In the genomic region with DNA sequence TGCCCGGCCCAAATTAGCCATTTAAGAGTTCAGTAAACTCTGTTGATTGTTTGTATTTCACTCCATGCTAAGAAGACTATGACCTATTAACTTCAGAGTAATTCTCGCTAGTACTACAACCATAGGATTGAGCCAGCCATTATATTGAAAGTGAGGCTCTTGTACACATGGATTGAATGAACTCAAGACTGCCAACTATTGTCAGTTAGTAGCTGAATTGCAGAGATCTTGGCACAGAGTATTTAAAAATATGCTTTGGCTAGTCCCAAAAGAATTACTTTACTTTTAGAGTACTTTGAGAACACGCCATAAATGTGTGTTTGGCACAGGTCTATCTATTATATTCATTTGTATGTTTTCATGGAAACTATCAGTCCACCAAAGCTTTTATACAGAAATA, we compare ENCODE assay signal across 17 cellular contexts.
DNase-seq lines count a peak whose midpoint lies in the region; ATAC-seq and TF ChIP-seq lines count a peak whose summit lies in the region.
"Had no signal": no experiment of that assay in that cellular context is flagged by ENCODE, and none has a peak within 500 bp of the region (broad histone marks: within the 10 kb centered on the region; RNA-seq: fewer than 3 reads in every experiment).

No MANE protein-coding gene starts in this region.

- H3K27me3 ChIP-seq in HCT116 (ENCODE audit: insufficient read depth, low read length) (no peaks in the 10 kb centered on the region), skeletal muscle satellite cell (ENCODE audit: control insufficient read depth, insufficient read depth, low read length) (no peaks in the 10 kb centered on the region)
- H3K27me3 ChIP-seq: colonic mucosa had no signal

- H3K9me2 ChIP-seq in HCT116 (ENCODE audit: insufficient read depth): no peaks in the 10 kb centered on the region

- ATAC-seq in HCT116 (no peak), SK-N-SH treated with all-trans-retinoic acid at 6 μM for 48 hours (peak; percentile 66)
- ATAC-seq: activated T-cell treated with anti-CD3 and anti-CD28 coated beads, Interleukin-2, amount 50 U/mL, for 4 hours had no signal

- POLR2A ChIA-PET in HCT116 (lab: Charles Lee): no interaction called here

- no peak for TF ChIP-seq POLR2A in HCT116 (IDR thresholded peaks at IDR 0.05; ENCODE audit: borderline replicate concordance, extremely low read depth, insufficient read depth, insufficient read length)

- no peak overlapping the region for H3K27ac ChIP-seq in HCT116 (ENCODE audit: low read depth, low read length)
- H3K27ac ChIP-seq: colonic mucosa had no signal

- H3K4me3 ChIP-seq in HCT116 (replicated peaks in 1 of 2; ENCODE audit: low read depth in 1 of 2, low read length in 2 of 2) (no peak overlapping the region), skeletal muscle satellite cell (ENCODE audit: low read length) (no peak overlapping the region)
- H3K4me3 ChIP-seq: colonic mucosa had no signal

- DNase-seq in HCT116 (ENCODE audit: low read depth, low spot score) (no peak), fibroblast of gingiva (ENCODE audit: low read depth) (peak; percentile 80), cerebellar cortex (ENCODE audit: low spot score) (no peak), COLO829 (ENCODE audit: low spot score) (no peak), glomerular visceral epithelial cell (ENCODE audit: extremely low spot score) (no peak)
- no peak for DNase-seq in activated CD4-positive, alpha-beta T cell treated with anti-CD3 and anti-CD28 coated beads for 48 hours
- DNase-seq: activated CD4-positive, CD25-positive, alpha-beta regulatory T cell treated with anti-CD3 and anti-CD28 coated beads, Interleukin-2, amount 50 U/mL, for 72 hours; activated CD8-positive, alpha-beta memory T cell treated with anti-CD3 and anti-CD28 coated beads for 24 hours; activated naive CD4-positive, alpha-beta T cell treated with Interleukin-2 at 50 U/mL for 16 hours; activated T-cell treated with anti-CD3 and anti-CD28 coated beads, Interleukin-2, amount 50 U/mL, for 4 hours; Calu3; colonic mucosa; NCI-H524 treated with DMSO at 0.1 percent for 48 hours; small intestine; stimulated activated CD4-positive, alpha-beta T cell treated with anti-CD3 and anti-CD28 coated beads, Interleukin-4, amount 100 ng/mL, for 1 hour had no signal

- no peaks in the 10 kb centered on the region for H3K36me3 ChIP-seq in HCT116 (ENCODE audit: control insufficient read depth in 1 of 2, insufficient read depth in 2 of 2, low read length in 2 of 2)
- H3K36me3 ChIP-seq in skeletal muscle satellite cell (ENCODE audit: insufficient read depth, low read length): no peaks in the 10 kb centered on the region
- H3K36me3 ChIP-seq: colonic mucosa had no signal

- H3K4me1 ChIP-seq in HCT116 (ENCODE audit: control insufficient read depth in 1 of 2, insufficient read depth in 2 of 2, low read length in 2 of 2) (peaks cover 0 to 31% of the 10 kb centered on the region in 2 experiments; a peak in 2 of 4 replicates), skeletal muscle satellite cell (ENCODE audit: control insufficient read depth, insufficient read depth, low read length) (peaks cover 40% of the 10 kb centered on the region)
- H3K4me1 ChIP-seq: colonic mucosa had no signal

- no peaks in the 10 kb centered on the region for H4K20me1 ChIP-seq in HCT116 (ENCODE audit: insufficient read depth)

- no TSS peak for BruUV-seq in HCT116 (replicated peaks; lab: Mats Ljungman, UMichigan)

- CTCF ChIA-PET in HCT116 (lab: Charles Lee): interaction anchor here (1.0 kb wide), 1 partner anchor 45 kb away, joined by 3 read pairs; no protein-coding TSS in a partner anchor

- TF ChIP-seq CTCF in HCT116 (IDR thresholded peaks at IDR 0.05 in 2 of 3, conservative IDR thresholded peaks at IDR 0.05 in 1 of 3; ENCODE audit: borderline replicate concordance in 1 of 3, insufficient read depth in 1 of 3, low read depth in 2 of 3, low read length in 2 of 3): no peak

- peak overlapping the region; percentile 56; the same call in 1 of the 2 replicates for H3K4me2 ChIP-seq in HCT116 (ENCODE audit: low read length)
- no peak overlapping the region for H3K4me2 ChIP-seq in skeletal muscle satellite cell (ENCODE audit: low read length)

- no peaks in the 10 kb centered on the region for H3K79me2 ChIP-seq in HCT116 (ENCODE audit: insufficient read depth, low read length)

- H2AFZ ChIP-seq in HCT116 (ENCODE audit: low read depth, low read length, poor library complexity, severe bottlenecking): no peak overlapping the region

- intact Hi-C loops in HCT116 (cut with micrococcal nuclease): loop anchor here (10.0 kb wide), 1 partner anchor 657 kb away; no protein-coding TSS in a partner anchor

- RAD21 ChIA-PET in HCT116 (lab: Charles Lee; ENCODE audit: low non-redundant PET in 1 of 2, low total read pairs in 2 of 2, uncharacterized antibody in 2 of 2, unreplicated experiment in 2 of 2): no interaction called here

- H3K9ac ChIP-seq in HCT116 (ENCODE audit: low read length): no peak overlapping the region
- peak overlapping the region; percentile 65 for H3K9ac ChIP-seq in skeletal muscle satellite cell (ENCODE audit: low read depth, low read length)

- no peak for TF ChIP-seq RAD21 in HCT116 (IDR thresholded peaks at IDR 0.05; ENCODE audit: low read depth)

- no peaks in the 10 kb centered on the region for H3K9me3 ChIP-seq in HCT116 (ENCODE audit: control insufficient read depth in 1 of 2, insufficient read depth in 1 of 2, low read depth in 1 of 2, low read length in 2 of 2)
- H3K9me3 ChIP-seq in skeletal muscle satellite cell (replicated peaks; ENCODE audit: low read length): no peaks in the 10 kb centered on the region
- H3K9me3 ChIP-seq: colonic mucosa had no signal

TF ChIP-seq in HCT116, 20 proteins besides CTCF, POLR2A, EP300 and RAD21 (continues in another document):
- TF ChIP-seq EGR1 (IDR thresholded peaks at IDR 0.05; ENCODE audit: low read depth) (no peak), ZFX (IDR thresholded peaks at IDR 0.05) (no peak), YY1 (IDR thresholded peaks at IDR 0.05; ENCODE audit: extremely low read depth, insufficient replicate concordance, low read depth, low read length) (no peak), ZNF274 (IDR thresholded peaks at IDR 0.05; ENCODE audit: low read depth, low read length) (no peak), SRF (IDR thresholded peaks at IDR 0.05; ENCODE audit: low read depth) (no peak), POLR2AphosphoS5 (IDR thresholded peaks at IDR 0.05; ENCODE audit: low read depth, low read length) (no peak), EZH2phosphoT487 (IDR thresholded peaks at IDR 0.05; ENCODE audit: borderline replicate concordance) (no peak), FOSL1 (IDR thresholded peaks at IDR 0.05; ENCODE audit: low read depth) (no peak)
- TF ChIP-seq, protein P1, sequence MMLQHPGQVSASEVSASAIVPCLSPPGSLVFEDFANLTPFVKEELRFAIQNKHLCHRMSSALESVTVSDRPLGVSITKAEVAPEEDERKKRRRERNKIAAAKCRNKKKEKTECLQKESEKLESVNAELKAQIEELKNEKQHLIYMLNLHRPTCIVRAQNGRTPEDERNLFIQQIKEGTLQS (IDR thresholded peaks at IDR 0.05): no peak

TF ChIP-seq in SK-N-SH treated with all-trans-retinoic acid at 6 μM for 48 hours, 23 proteins besides CTCF, POLR2A, EP300 and RAD21 (continues in another document):
- TF ChIP-seq GLIS3 (CRISPR knock-in tag; IDR thresholded peaks at IDR 0.05): no peak
- TF ChIP-seq ZC3H10 (CRISPR knock-in tag; IDR thresholded peaks at IDR 0.05): no peak
- no peak for TF ChIP-seq BACH2 (CRISPR knock-in tag; IDR thresholded peaks at IDR 0.05; ENCODE audit: borderline replicate concordance)
- no peak for TF ChIP-seq ZFP3 (CRISPR knock-in tag; IDR thresholded peaks at IDR 0.05)
- no peak for TF ChIP-seq ZNF70 (CRISPR knock-in tag; IDR thresholded peaks at IDR 0.05)
- no peak for TF ChIP-seq RARB (CRISPR knock-in tag; IDR thresholded peaks at IDR 0.05)
- no peak for TF ChIP-seq TOX (CRISPR knock-in tag; IDR thresholded peaks at IDR 0.05; ENCODE audit: borderline replicate concordance)
- no peak for TF ChIP-seq ARNTL (CRISPR knock-in tag; IDR thresholded peaks at IDR 0.05; ENCODE audit: borderline replicate concordance, low read depth)
- TF ChIP-seq OSR1 (CRISPR knock-in tag; IDR thresholded peaks at IDR 0.05): no peak
- TF ChIP-seq, protein P2, sequence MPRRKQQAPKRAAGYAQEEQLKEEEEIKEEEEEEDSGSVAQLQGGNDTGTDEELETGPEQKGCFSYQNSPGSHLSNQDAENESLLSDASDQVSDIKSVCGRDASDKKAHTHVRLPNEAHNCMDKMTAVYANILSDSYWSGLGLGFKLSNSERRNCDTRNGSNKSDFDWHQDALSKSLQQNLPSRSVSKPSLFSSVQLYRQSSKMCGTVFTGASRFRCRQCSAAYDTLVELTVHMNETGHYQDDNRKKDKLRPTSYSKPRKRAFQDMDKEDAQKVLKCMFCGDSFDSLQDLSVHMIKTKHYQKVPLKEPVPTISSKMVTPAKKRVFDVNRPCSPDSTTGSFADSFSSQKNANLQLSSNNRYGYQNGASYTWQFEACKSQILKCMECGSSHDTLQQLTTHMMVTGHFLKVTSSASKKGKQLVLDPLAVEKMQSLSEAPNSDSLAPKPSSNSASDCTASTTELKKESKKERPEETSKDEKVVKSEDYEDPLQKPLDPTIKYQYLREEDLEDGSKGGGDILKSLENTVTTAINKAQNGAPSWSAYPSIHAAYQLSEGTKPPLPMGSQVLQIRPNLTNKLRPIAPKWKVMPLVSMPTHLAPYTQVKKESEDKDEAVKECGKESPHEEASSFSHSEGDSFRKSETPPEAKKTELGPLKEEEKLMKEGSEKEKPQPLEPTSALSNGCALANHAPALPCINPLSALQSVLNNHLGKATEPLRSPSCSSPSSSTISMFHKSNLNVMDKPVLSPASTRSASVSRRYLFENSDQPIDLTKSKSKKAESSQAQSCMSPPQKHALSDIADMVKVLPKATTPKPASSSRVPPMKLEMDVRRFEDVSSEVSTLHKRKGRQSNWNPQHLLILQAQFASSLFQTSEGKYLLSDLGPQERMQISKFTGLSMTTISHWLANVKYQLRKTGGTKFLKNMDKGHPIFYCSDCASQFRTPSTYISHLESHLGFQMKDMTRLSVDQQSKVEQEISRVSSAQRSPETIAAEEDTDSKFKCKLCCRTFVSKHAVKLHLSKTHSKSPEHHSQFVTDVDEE (CRISPR knock-in tag; IDR thresholded peaks at IDR 0.05): no peak
- TF ChIP-seq TCF4 (CRISPR knock-in tag; IDR thresholded peaks at IDR 0.05; ENCODE audit: borderline replicate concordance): no peak
- no peak for TF ChIP-seq CSDC2 (CRISPR knock-in tag; IDR thresholded peaks at IDR 0.05)
- TF ChIP-seq PPARA (CRISPR knock-in tag; IDR thresholded peaks at IDR 0.05; ENCODE audit: borderline replicate concordance): no peak
- TF ChIP-seq ISL1 (CRISPR knock-in tag; IDR thresholded peaks at IDR 0.05): no peak
